8 cellular contexts compared by ENCODE assay signal in the genomic region with DNA sequence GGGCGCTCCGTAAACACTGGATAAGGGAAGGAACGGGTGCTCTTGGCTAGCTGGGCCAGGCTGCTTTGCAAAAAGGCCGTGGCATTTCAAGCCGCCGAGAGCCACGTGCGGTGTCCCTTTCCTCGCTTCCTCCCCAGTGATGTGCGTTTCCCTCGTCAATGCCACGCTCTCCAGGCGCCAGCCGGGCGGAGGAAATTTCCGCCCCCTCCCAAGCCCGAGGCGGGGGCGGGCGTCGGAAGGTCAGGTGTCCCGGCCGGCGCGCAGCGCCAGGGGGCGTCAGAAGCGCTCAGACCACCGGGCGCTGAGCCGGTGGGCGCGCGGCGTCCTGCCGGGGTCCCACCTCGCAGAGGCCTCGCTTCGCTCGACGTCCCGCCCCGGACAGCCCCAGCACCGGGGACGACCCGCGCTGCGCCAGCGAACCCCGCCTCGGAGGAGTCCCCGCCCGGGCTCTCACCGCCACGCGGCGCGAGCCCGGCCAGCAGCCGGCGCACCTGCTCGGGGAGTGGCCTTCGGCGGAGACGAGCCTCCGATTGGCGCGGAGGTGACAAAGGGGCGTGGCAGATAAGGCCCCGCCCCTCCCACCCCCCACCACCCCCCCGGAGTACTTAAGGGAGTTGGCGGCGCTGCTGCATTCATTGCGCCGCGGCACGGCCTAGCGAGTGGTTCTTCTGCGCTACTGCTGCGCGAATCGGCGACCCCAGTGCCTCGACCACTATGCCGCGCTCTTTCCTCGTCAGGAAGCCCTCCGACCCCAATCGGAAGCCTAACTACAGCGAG. TPM values are rescaled to one million over a fixed set of nuclear protein-coding genes. Genes with fewer than 3 reads are reported as not detected.
DNase-seq lines count a peak whose midpoint lies in the region; ATAC-seq and TF ChIP-seq lines count a peak whose summit lies in the region.

SNAI1 (plus strand) TSS at position 635 of the 777 bp plus-strand sequence; CDS start at position 715, 80 bp downstream.

- peaks cover 34% of the 10 kb centered on the region for H3K4me1 Mint-ChIP-seq in Caco-2 (ENCODE audit: low read depth, unreplicated experiment)

- TSS peak; percentile 51 for BruUV-seq in Caco-2 (replicated peaks; lab: Mats Ljungman, UMichigan)

- H3K4me1 ChIP-seq in Caco-2: peaks cover 43% of the 10 kb centered on the region
- H3K4me1 ChIP-seq in OCI-LY3 (ENCODE audit: low read length): peaks cover 36% of the 10 kb centered on the region
- H3K4me1 ChIP-seq in esophagus (ENCODE audit: control insufficient read depth in 2 of 2, insufficient read depth in 2 of 2, low read length in 1 of 2): peaks cover 0 to 8% of the 10 kb centered on the region in 2 donors
- H3K4me1 ChIP-seq in muscle layer of colon (ENCODE audit: insufficient read depth, low read length): peaks cover 33% of the 10 kb centered on the region

- ATAC-seq in GM21381 (IDR thresholded peaks at IDR 0.05; ENCODE audit: unreplicated experiment): peak; percentile 80

- DNase-seq in Caco-2 (peak; percentile 96 to 97), HuH-7 (ENCODE audit: low spot score) (peak; percentile 98), activated T-cell treated with anti-CD3 and anti-CD28 coated beads for 48 hours (ENCODE audit: low read depth) (peak; percentile 79)
- DNase-seq in stimulated activated CD8-positive, alpha-beta memory T cell treated with anti-CD3 and anti-CD28 coated beads, Interleukin-7, amount 100 ng/mL, for 1 hour (ENCODE audit: low read depth in 2 of 2): peak; percentile 48 to 60

- H3K27ac Mint-ChIP-seq in Caco-2 (ENCODE audit: unreplicated experiment): peak within 1 kb of the TSS; percentile 73

- H4K20me1 ChIP-seq in OCI-LY3 (ENCODE audit: insufficient read depth, low read length): no peaks in the 10 kb centered on the region

- peak within 1 kb of the TSS; percentile 94 for H3K4me2 ChIP-seq in OCI-LY3 (ENCODE audit: low read length)

- 2% methylated on average over 67 to 90 of the region's 90 CpGs for WGBS in esophagus, 2 donors

- no peaks in the 10 kb centered on the region for H3K79me2 ChIP-seq in OCI-LY3 (ENCODE audit: low read length)

- no peaks in the 10 kb centered on the region for H3K9me3 Mint-ChIP-seq in Caco-2 (ENCODE audit: unreplicated experiment)

- H3K4me3 ChIP-seq in Caco-2 (ENCODE audit: low read depth, low read length) (peak within 1 kb of the TSS; percentile 69), OCI-LY3 (ENCODE audit: low read length) (peak within 1 kb of the TSS; percentile 79), esophagus (ENCODE audit: low read depth in 1 of 2, low read length in 2 of 2) (peak within 1 kb of the TSS; percentile 34 to 36), muscle layer of colon (ENCODE audit: low read depth in 1 of 2, low read length in 2 of 2) (peak within 1 kb of the TSS; percentile 58 to 90)

- H3K27me3 Mint-ChIP-seq in Caco-2 (ENCODE audit: insufficient read depth, unreplicated experiment): no peaks in the 10 kb centered on the region

- intact Hi-C loops in Caco-2 (cut with micrococcal nuclease; ENCODE audit: unreplicated experiment): loop anchor here (2.0 kb wide), 1 partner anchor 56 kb away; no protein-coding TSS in a partner anchor

- H2AFZ ChIP-seq in OCI-LY3 (ENCODE audit: low read depth, low read length): peak within 1 kb of the TSS; percentile 34; the same call in 1 of the 2 replicates

- H3K9me3 ChIP-seq in Caco-2 (no peaks in the 10 kb centered on the region), OCI-LY3 (ENCODE audit: insufficient read depth, low read length) (no peaks in the 10 kb centered on the region), esophagus (ENCODE audit: control insufficient read depth in 2 of 2, insufficient read depth in 1 of 2, low read depth in 1 of 2, low read length in 1 of 2) (no peaks in the 10 kb centered on the region), muscle layer of colon (ENCODE audit: low read length) (no peaks in the 10 kb centered on the region)

- H3K9ac ChIP-seq in OCI-LY3 (ENCODE audit: low read length) (peak within 1 kb of the TSS; percentile 71), muscle layer of colon (ENCODE audit: low read length) (peak within 1 kb of the TSS; percentile 65)

- H3K27ac ChIP-seq in OCI-LY3 (ENCODE audit: low read length): peak within 1 kb of the TSS; percentile 5
- peak within 1 kb of the TSS in 1 of 2 donors; percentile 63 for H3K27ac ChIP-seq in esophagus (ENCODE audit: low read depth in 2 of 2, low read length in 1 of 2)
- peak within 1 kb of the TSS; percentile 53 for H3K27ac ChIP-seq in muscle layer of colon (ENCODE audit: low read depth, low read length)

- H3K4me3 Mint-ChIP-seq in Caco-2 (ENCODE audit: unreplicated experiment): peak within 1 kb of the TSS; percentile 73

- no peaks in the 10 kb centered on the region for H3K27me3 ChIP-seq in Caco-2 (replicated peaks; ENCODE audit: control insufficient read depth, insufficient read depth, low read length)
- H3K27me3 ChIP-seq in OCI-LY3 (ENCODE audit: low read depth, low read length): peaks cover 4% of the 10 kb centered on the region; the same call in 1 of the 2 replicates
- H3K27me3 ChIP-seq in esophagus (ENCODE audit: control insufficient read depth in 1 of 2, insufficient read depth in 2 of 2, low read length in 2 of 2): no peaks in the 10 kb centered on the region
- H3K27me3 ChIP-seq in muscle layer of colon (ENCODE audit: control insufficient read depth in 1 of 2, insufficient read depth in 2 of 2, low read length in 2 of 2): no peaks in the 10 kb centered on the region

- CTCF ChIA-PET in Caco-2 (lab: Charles Lee): interaction anchor here (0.8 to 11.4 kb wide), 6 partner anchors 30 to 197 kb away, joined by 3 to 433 read pairs (median 4); no protein-coding TSS in a partner anchor

- peaks cover 21% of the 10 kb centered on the region for H3K36me3 Mint-ChIP-seq in Caco-2 (ENCODE audit: insufficient read depth, unreplicated experiment)

- POLR2A ChIA-PET in Caco-2 (lab: Charles Lee): interaction anchor here (1.0 to 2.1 kb wide), 2 partner anchors 54 to 89 kb away, joined by 4 to 12 read pairs; no protein-coding TSS in a partner anchor

- H3K36me3 ChIP-seq in Caco-2 (ENCODE audit: control insufficient read depth, insufficient read depth, low read length): peaks cover 1% of the 10 kb centered on the region; the same call in 1 of the 2 replicates
- H3K36me3 ChIP-seq in OCI-LY3 (replicated peaks; ENCODE audit: low read depth, low read length): peaks cover 7% of the 10 kb centered on the region
- H3K36me3 ChIP-seq in esophagus (ENCODE audit: control insufficient read depth in 2 of 2, insufficient read depth in 2 of 2, low read length in 1 of 2): no peaks in the 10 kb centered on the region
- no peaks in the 10 kb centered on the region for H3K36me3 ChIP-seq in muscle layer of colon (ENCODE audit: insufficient read depth, low read length)

- peak; percentile 71 to 98 for TF ChIP-seq CTCF in Caco-2 (IDR thresholded peaks at IDR 0.05; ENCODE audit: insufficient read depth in 1 of 2, low read depth in 1 of 2, low read length in 1 of 2, severe bottlenecking in 1 of 2, unreplicated experiment in 1 of 2)
- TF ChIP-seq CTCF in OCI-LY3 (IDR thresholded peaks at IDR 0.05; ENCODE audit: low read depth, low read length): peak; percentile 87

RNA-seq across cellular contexts. Expression of gene SNAI1, which starts in this region (rescaled TPM):
- 8.9 and 10.9 TPM in 2 replicates for total RNA-seq in Caco-2 (2022)
- 1 to 10 TPM in 1 of 2 donors, under 1 TPM in 1; 0.86 to 1.2 TPM for polyA plus RNA-seq in esophagus
